23 cellular contexts compared by ENCODE assay signal in genomic region chr1:167890400-167890799, GRCh38. TPM values are rescaled to one million over a fixed set of nuclear protein-coding genes. Genes with fewer than 3 reads are reported as not detected.
"Had no signal": no experiment of that assay in that cellular context is flagged by ENCODE, and none has a peak within 500 bp of the region (broad histone marks: within the 10 kb centered on the region; RNA-seq: fewer than 3 reads in every experiment).

No MANE protein-coding gene starts in this region.

- H3K27ac ChIP-seq: coronary artery, dorsolateral prefrontal cortex, esophagus muscularis mucosa, foreskin keratinocyte, gastroesophageal sphincter, heart right ventricle, left ventricle myocardium inferior, lower lobe of right lung had no signal

- H3K4me3 ChIP-seq: coronary artery, dorsolateral prefrontal cortex, esophagus muscularis mucosa, gastroesophageal sphincter, heart right ventricle, left ventricle myocardium inferior, lower lobe of right lung, mucosa of descending colon had no signal

- ATAC-seq: foreskin keratinocyte, gastroesophageal sphincter, left colon, left lobe of liver, lower lobe of right lung, mucosa of descending colon had no signal

- H3K36me3 Mint-ChIP-seq: naive B cell had no signal

- H3K4me3 Mint-ChIP-seq: mesothelial cell of epicardium, naive B cell had no signal

- H3K4me1 Mint-ChIP-seq: mesothelial cell of epicardium had no signal

- H3K27me3 ChIP-seq: dorsolateral prefrontal cortex, esophagus muscularis mucosa, foreskin keratinocyte, gastroesophageal sphincter, heart right ventricle had no signal

- H3K27me3 Mint-ChIP-seq: naive B cell had no signal

- DNase-seq: dermis blood vessel endothelial cell; dorsolateral prefrontal cortex; effector CD4-positive, alpha-beta T cell; effector memory CD4-positive, alpha-beta T cell; foreskin keratinocyte; heart right ventricle; hippocampal formation; left colon; left ventricle myocardium inferior; lower lobe of right lung; mesenchymal stem cell; mucosa of descending colon; naive B cell had no signal

- H3K9me3 ChIP-seq: esophagus muscularis mucosa, gastroesophageal sphincter, lower lobe of right lung, mucosa of descending colon had no signal

- H3K27ac Mint-ChIP-seq: mesothelial cell of epicardium, naive B cell had no signal

- H3K4me1 ChIP-seq: esophagus muscularis mucosa, foreskin keratinocyte, gastroesophageal sphincter, heart right ventricle, left ventricle myocardium inferior, lower lobe of right lung had no signal

- H3K36me3 ChIP-seq: esophagus muscularis mucosa, gastroesophageal sphincter, heart right ventricle, left ventricle myocardium inferior, lower lobe of right lung had no signal

RNA-seq across cellular contexts. Expression of gene ADCY10, which starts 23.5 kb away (rescaled TPM):
- total RNA-seq: endothelial cell of umbilical vein, epithelial cell of proximal tubule, kidney epithelial cell, lung microvascular endothelial cell, myocyte had no signal
- polyA plus RNA-seq: endothelial cell of umbilical vein had no signal
